Comparison of ENCODE assay signal across 29 cellular contexts in the genomic region with DNA sequence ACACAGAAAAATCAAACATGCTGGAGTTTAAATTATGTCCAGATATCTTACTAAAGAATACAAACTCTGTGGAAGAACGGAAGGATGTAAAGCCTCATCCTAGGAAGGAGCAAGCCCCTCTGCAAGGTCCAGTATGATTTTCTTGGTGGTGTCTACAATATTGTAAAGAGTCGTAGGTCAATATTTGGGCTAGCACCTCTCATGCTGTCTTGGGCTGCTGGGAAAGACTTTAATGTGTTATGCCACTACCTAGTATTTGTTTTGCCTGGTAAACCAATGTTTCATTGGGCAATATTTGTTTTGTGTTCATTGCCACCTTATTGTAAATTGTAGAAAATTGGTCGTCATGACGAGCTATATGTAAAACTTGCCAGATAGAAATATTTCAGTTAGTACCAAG. TPM values are rescaled to one million over a fixed set of nuclear protein-coding genes. Genes with fewer than 3 reads are reported as not detected.
DNase-seq lines count a peak whose midpoint lies in the region; ATAC-seq, FAIRE-seq and TF ChIP-seq lines count a peak whose summit lies in the region.
"Had no signal": no experiment of that assay in that cellular context is flagged by ENCODE, and none has a peak within 500 bp of the region (broad histone marks: within the 10 kb centered on the region; RNA-seq: fewer than 3 reads in every experiment).

No MANE protein-coding gene starts in this region.

- TF ChIP-seq EP300 in GM12878 (IDR thresholded peaks at IDR 0.05; ENCODE audit: borderline replicate concordance in 1 of 2, control insufficient read depth in 1 of 2, low read depth in 2 of 2, low read length in 2 of 2): no peak

- H3K36me3 Mint-ChIP-seq in CD4-positive, alpha-beta memory T cell: peaks cover 86 to 92% of the 10 kb centered on the region in 2 donors
- H3K36me3 Mint-ChIP-seq in GM23338 (ENCODE audit: low read depth): peaks cover 97% of the 10 kb centered on the region
- H3K36me3 Mint-ChIP-seq in natural killer cell: peaks cover 77% of the 10 kb centered on the region

- H3K79me2 ChIP-seq in GM23338 (replicated peaks; ENCODE audit: insufficient read depth) (peaks cover 94% of the 10 kb centered on the region), GM12878 (ENCODE audit: control insufficient read depth, insufficient read depth, low read length) (no peaks in the 10 kb centered on the region)

- BruUV-seq in GM12878 (replicated peaks; lab: Mats Ljungman, UMichigan): no TSS peak

- H3K9me2 ChIP-seq in GM23338 (ENCODE audit: insufficient read depth): no peaks in the 10 kb centered on the region; the same call in 1 of the 2 replicates

- TF ChIP-seq POLR2A in GM12878 (IDR thresholded peaks at IDR 0.05; ENCODE audit: low read depth, low read length): no peak

- no peak for TF ChIP-seq RAD21 in GM12878 (IDR thresholded peaks at IDR 0.05; ENCODE audit: insufficient read depth, low read depth, low read length)

- H3K27me3 ChIP-seq in CD4-positive, alpha-beta memory T cell (ENCODE audit: insufficient read depth, low read length): no peaks in the 10 kb centered on the region
- no peaks in the 10 kb centered on the region for H3K27me3 ChIP-seq in GM23338 (ENCODE audit: insufficient read depth)
- H3K27me3 ChIP-seq in GM12878 (replicated peaks in 1 of 2; ENCODE audit: control insufficient read depth in 2 of 2, insufficient read depth in 2 of 2, low read length in 1 of 2): no peaks in the 10 kb centered on the region
- H3K27me3 ChIP-seq: tibial artery had no signal

- no peak overlapping the region for H3K4me3 ChIP-seq in CD4-positive, alpha-beta memory T cell (ENCODE audit: low read length in 2 of 2)
- H3K4me3 ChIP-seq in GM23338 (0 out of 2 replicates have a peak overlapping the region, but pooled peaks have one; percentile 1), GM12878 (no peak overlapping the region)
- H3K4me3 ChIP-seq: left ventricle myocardium inferior, psoas muscle, skin epidermis, tibial artery had no signal

- in situ Hi-C loops in GM12878 (cut with MboI): no loop called here

- no peak overlapping the region for H3K9ac ChIP-seq in GM12878 (ENCODE audit: control insufficient read depth, insufficient read depth, low read length)

- H3K4me3 Mint-ChIP-seq in CD4-positive, alpha-beta memory T cell: peak overlapping the region in 1 of 8 donors; percentile 24
- H3K4me3 Mint-ChIP-seq in GM23338 (no peak overlapping the region), natural killer cell (no peak overlapping the region)
- H3K4me3 Mint-ChIP-seq: activated CD4-positive, alpha-beta T cell treated with anti-CD3 and anti-CD28 coated beads, Interleukin-2, amount 10 ng/mL, durations not matched to agents 24 days and 14 days had no signal

- H3K4me1 ChIP-seq in CD4-positive, alpha-beta memory T cell (ENCODE audit: insufficient read depth, low read length): peaks cover 45% of the 10 kb centered on the region
- H3K4me1 ChIP-seq in GM23338 (ENCODE audit: insufficient read depth) (peaks cover 18% of the 10 kb centered on the region; the same call in 1 of the 2 replicates), GM12878 (ENCODE audit: control insufficient read depth, insufficient read depth, low read length) (no peaks in the 10 kb centered on the region)
- H3K4me1 ChIP-seq: psoas muscle, tibial artery had no signal

- POLR2A ChIA-PET in CD4-positive, alpha-beta memory T cell (lab: Charles Lee; ENCODE audit: partially characterized antibody): interaction anchor here (0.7 to 6.8 kb wide), 10 partner anchors 9 to 327 kb away, joined by 3 to 55 read pairs (median 6); a partner anchor contains a TSS
- POLR2A ChIA-PET in GM12878 (lab: Charles Lee): no interaction called here

- peaks cover 35 to 62% (median 40%) of the 10 kb centered on the region in 4 donors for H3K4me1 Mint-ChIP-seq in CD4-positive, alpha-beta memory T cell
- H3K4me1 Mint-ChIP-seq in GM23338 (peaks cover 18% of the 10 kb centered on the region), natural killer cell (peaks cover 64 to 79% of the 10 kb centered on the region in 2 donors)

- DNase-seq in CD4-positive, alpha-beta memory T cell: no peak
- DNase-seq in GM23338 (ENCODE audit: low spot score) (no peak), GM12878 (ENCODE audit: low read depth, low spot score) (no peak), natural killer cell (no peak), NCI-H146 treated with DMSO at 0.1 percent for 48 hours (lab: John Stamatoyannopoulos, UW; ENCODE audit: unreplicated experiment) (no peak)
- DNase-seq: activated CD4-positive, alpha-beta T cell treated with anti-CD3 and anti-CD28 coated beads, Interleukin-2, amount 10 ng/mL, durations not matched to agents 24 days and 14 days; activated naive CD4-positive, alpha-beta T cell treated with Interleukin-2 at 50 U/mL for 16 hours; AML-193; Caco-2; DND-41; head of caudate nucleus; left ventricle myocardium inferior; NCI-H1092; NCI-H2029; NCI-H2227 treated with DMSO at 0.1 percent for 48 hours; NCI-H82; psoas muscle; Right ventricle myocardium superior; stimulated activated CD4-positive, alpha-beta T cell treated with anti-CD3 and anti-CD28 coated beads, Interleukin-2, amount 100 ng/mL, for 24 hours; stimulated activated naive CD4-positive, alpha-beta T cell; SW 1271; tibial artery had no signal

- SMC1A ChIA-PET in GM12878 (lab: Charles Lee; ENCODE audit: uncharacterized antibody, unreplicated experiment): interaction anchor here (0.9 to 1.6 kb wide), 5 partner anchors 10 to 96 kb away, joined by 3 read pairs; no protein-coding TSS in a partner anchor

- peaks cover 28% of the 10 kb centered on the region for H3K36me3 ChIP-seq in CD4-positive, alpha-beta memory T cell (ENCODE audit: insufficient read depth, low read length)
- H3K36me3 ChIP-seq in GM23338 (ENCODE audit: insufficient read depth) (peaks cover 60% of the 10 kb centered on the region), GM12878 (ENCODE audit: control insufficient read depth in 2 of 2, insufficient read depth in 2 of 2, low read length in 1 of 2) (peaks cover 6 to 22% of the 10 kb centered on the region in 2 experiments)

- TF ChIP-seq CTCF in GM23338 (conservative IDR thresholded peaks at IDR 0.05; ENCODE audit: low read depth in 2 of 2) (no peak), GM12878 (IDR thresholded peaks at IDR 0.05 in 2 of 3, conservative IDR thresholded peaks at IDR 0.05 in 1 of 3; ENCODE audit: control insufficient read depth in 2 of 3, extremely low read depth in 1 of 3, insufficient read depth in 1 of 3, low read depth in 3 of 3, low read length in 3 of 3) (no peak), natural killer cell (IDR thresholded peaks at IDR 0.05) (no peak)

- RAD21 ChIA-PET in GM12878 (lab: Charles Lee; ENCODE audit: unreplicated experiment): interaction anchor here (0.6 to 1.9 kb wide), 3 partner anchors 19 to 298 kb away, joined by 3 to 4 read pairs (median 3); a partner anchor contains a TSS

- H3K27ac Mint-ChIP-seq in CD4-positive, alpha-beta memory T cell: peak overlapping the region in 4 of 7 donors; percentile 35 to 57 (median 53)
- H3K27ac Mint-ChIP-seq in GM23338: no peak overlapping the region
- H3K27ac Mint-ChIP-seq in natural killer cell: peak overlapping the region; percentile 50 to 70

- H4K20me1 ChIP-seq in GM23338 (replicated peaks; ENCODE audit: insufficient read depth): peaks cover 7% of the 10 kb centered on the region
- no peaks in the 10 kb centered on the region for H4K20me1 ChIP-seq in GM12878 (ENCODE audit: control insufficient read depth, insufficient read depth)

- peak overlapping the region; percentile 29; the same call in 1 of the 2 replicates for H3K4me2 ChIP-seq in GM23338
- no peak overlapping the region for H3K4me2 ChIP-seq in GM12878 (ENCODE audit: control insufficient read depth, insufficient read depth)

- intact Hi-C loops in CD4-positive, alpha-beta memory T cell (cut with micrococcal nuclease): loop anchor here (2.0 kb wide), 1 partner anchor 17 kb away; no protein-coding TSS in a partner anchor
- intact Hi-C loops in GM12878 (cut with micrococcal nuclease; ENCODE audit: unreplicated experiment): no loop called here
- intact Hi-C loops in natural killer cell (cut with micrococcal nuclease): no loop called here

- peaks cover 3 to 79% (median 72%) of the 10 kb centered on the region in 8 donors for H3K9me3 Mint-ChIP-seq in CD4-positive, alpha-beta memory T cell
- H3K9me3 Mint-ChIP-seq in GM23338 (peaks cover 59% of the 10 kb centered on the region), natural killer cell (peaks cover 4 to 20% of the 10 kb centered on the region in 2 donors)

- peaks cover 8% of the 10 kb centered on the region; the same call in 1 of the 2 replicates for H3F3A ChIP-seq in GM23338 (replicated peaks; ENCODE audit: low read depth)

- no peak overlapping the region for H3K27ac ChIP-seq in CD4-positive, alpha-beta memory T cell (ENCODE audit: low read depth, low read length)
- 0 out of 2 replicates have a peak overlapping the region, but pooled peaks have one; percentile 3 for H3K27ac ChIP-seq in GM23338 (ENCODE audit: low read depth)
- H3K27ac ChIP-seq in GM12878 (ENCODE audit: control insufficient read depth, insufficient read depth): no peak overlapping the region
- H3K27ac ChIP-seq: epithelial cell of prostate, left ventricle myocardium inferior, psoas muscle, skin epidermis, tibial artery had no signal

- peaks cover 28 to 49% of the 10 kb centered on the region in 2 donors for H3K9me3 ChIP-seq in CD4-positive, alpha-beta memory T cell (ENCODE audit: control insufficient read depth in 1 of 2, low read length in 2 of 2)
- peaks cover 49% of the 10 kb centered on the region for H3K9me3 ChIP-seq in GM12878 (replicated peaks; ENCODE audit: control insufficient read depth, insufficient read depth, low read length)
- H3K9me3 ChIP-seq: psoas muscle had no signal

- H3K27me3 Mint-ChIP-seq in CD4-positive, alpha-beta memory T cell: no peaks in the 10 kb centered on the region
- H3K27me3 Mint-ChIP-seq in GM23338 (ENCODE audit: insufficient read depth, low read depth, poor library complexity) (peaks cover 9% of the 10 kb centered on the region), natural killer cell (ENCODE audit: low read depth in 2 of 2) (no peaks in the 10 kb centered on the region)
- H3K27me3 Mint-ChIP-seq: activated CD4-positive, alpha-beta T cell treated with anti-CD3 and anti-CD28 coated beads, Interleukin-2, amount 10 ng/mL, durations not matched to agents 24 days and 14 days had no signal

- no peak overlapping the region for H2AFZ ChIP-seq in GM23338
- no peak overlapping the region for H2AFZ ChIP-seq in GM12878 (ENCODE audit: control insufficient read depth, low read depth, low read length)

- FAIRE-seq in GM12878 (lab: Jason Lieb, UNC): no peak
- FAIRE-seq: astrocyte, GM12892, TTC549 had no signal

- ATAC-seq in GM23338 (no peak), GM12878 (no peak), natural killer cell (no peak), HG03354 (IDR thresholded peaks at IDR 0.05; ENCODE audit: poor library complexity, severe bottlenecking, unreplicated experiment) (no peak), HG03108 (IDR thresholded peaks at IDR 0.05; ENCODE audit: unreplicated experiment) (no peak)
- ATAC-seq: psoas muscle had no signal

- WGBS in GM12878 (ENCODE audit: insufficient coverage, insufficient replicate concordance, low lambda C conversion rate, missing lambda C conversion rate): 97% methylated on average over 4 of the region's 4 CpGs

- CTCF ChIA-PET in CD4-positive, alpha-beta memory T cell (lab: Charles Lee; ENCODE audit: partially characterized antibody): interaction anchor here (0.7 to 2.2 kb wide), 4 partner anchors 8 to 333 kb away, joined by 3 to 7 read pairs (median 6); no protein-coding TSS in a partner anchor
- CTCF ChIA-PET in GM12878 (lab: Yijun Ruan, JAX): no interaction called here

RNA-seq across cellular contexts. Expression of a gene that starts 26.6 kb away (rescaled TPM):
- 100 to 1,000 TPM; 539 to 545 TPM for total RNA-seq in CD4-positive, alpha-beta memory T cell
- polyA plus RNA-seq in CD4-positive, alpha-beta memory T cell: 100 to 1,000 TPM in 1 of 2 donors, 10 to 100 TPM in 1; 56.5 to 339 TPM
- total RNA-seq in GM23338 (2014; rRNA removed; shearing (Covaris generic)): 236 and 313 TPM in 2 replicates
- 126 and 134 TPM in 2 replicates for polyA plus RNA-seq in GM23338 (2016; fragmentation: Nextera tagmentation; extraction: Ambion mirVana)
- total RNA-seq in GM12878 (2013; cell fraction: nucleolus; rRNA removed): 230 and 232 TPM in 2 replicates
- 35.0 and 45.0 TPM in 2 replicates for total RNA-seq in GM12878 (2014; rRNA removed)
- 78.7 and 81.8 TPM in 2 replicates for total RNA-seq in GM12878 (2014; rRNA removed; fragmentation: Illumina TruSeq; extraction: Trizol)
- 54.5 and 60.5 TPM in 2 replicates for total RNA-seq in GM12878 (2021)
- 18.6 TPM for polyA plus RNA-seq in GM12878 (2011; ENCODE audit: low read depth)
- 52.8 and 79.3 TPM in 2 replicates for polyA plus RNA-seq in GM12878 (2011; rRNA removed)
- polyA plus RNA-seq in GM12878 (2011; cell fraction: cytosol; rRNA removed): 22.8 and 32.1 TPM in 2 replicates
- 62.1 and 62.4 TPM in 2 replicates for polyA plus RNA-seq in GM12878 (2011; cell fraction: nucleus; rRNA removed)
- 36.4 and 37.0 TPM in 2 replicates for polyA plus RNA-seq in GM12878 (2012)
- polyA plus RNA-seq in GM12878 (2014; fragmentation: Illumina TruSeq; extraction: Trizol): 68.8 and 117 TPM in 2 replicates
- 10 to 100 TPM; 18.9 to 23.6 TPM for polyA plus RNA-seq in GM12878 (2014; fragmentation: Nextera tagmentation; extraction: Ambion mirVana)
- polyA plus RNA-seq in GM12878 (2014; rRNA removed): 31.7 and 41.8 TPM in 2 replicates
- 10 to 100 TPM; 33.4 to 37.6 TPM for polyA plus RNA-seq in GM12878 (2016; fragmentation: Nextera tagmentation; extraction: Ambion mirVana)
- polyA minus RNA-seq in GM12878 (2011; rRNA and poly(A)+ RNA removed): 53.7 and 91.1 TPM in 2 replicates
- 19.5 and 26.6 TPM in 2 replicates for polyA minus RNA-seq in GM12878 (2011; cell fraction: cytosol; rRNA and poly(A)+ RNA removed)
- 37.2 and 48.0 TPM in 2 replicates for polyA minus RNA-seq in GM12878 (2011; cell fraction: nucleus; rRNA and poly(A)+ RNA removed)
- total RNA-seq in natural killer cell: 100 to 1,000 TPM; 144 to 209 (median 184) TPM
